Comparison of ENCODE assay signal across 11 cellular contexts in genomic region chr17:68821860-68822693, GRCh38.
DNase-seq lines count a peak whose midpoint lies in the region; ATAC-seq and TF ChIP-seq lines count a peak whose summit lies in the region.
"Had no signal": no experiment of that assay in that cellular context is flagged by ENCODE, and none has a peak within 500 bp of the region (broad histone marks: within the 10 kb centered on the region; RNA-seq: fewer than 3 reads in every experiment).

No MANE protein-coding gene starts in this region.

- no peak overlapping the region for H3K27ac ChIP-seq in left lung

- peak; percentile 53 for ATAC-seq in left lung
- ATAC-seq in HG03135 (IDR thresholded peaks at IDR 0.05; ENCODE audit: unreplicated experiment), result no peak

- no peaks in the 10 kb centered on the region for H3K27me3 Mint-ChIP-seq in brain

- H3K4me3 Mint-ChIP-seq in brain, result peak overlapping the region in 1 of 5 experiments; percentile 5

- H3K27me3 ChIP-seq in left lung, result no peaks in the 10 kb centered on the region

- H3K4me3 ChIP-seq in left lung, result no peak overlapping the region

- H3K9me3 ChIP-seq in left lung, result no peaks in the 10 kb centered on the region

- H3K4me1 ChIP-seq in left lung, result no peaks in the 10 kb centered on the region

- H3K36me3 ChIP-seq in left lung, result no peaks in the 10 kb centered on the region

- intact Hi-C loops in left lung (cut with DNase I), result no loop called here

- DNase-seq in AG08396 (ENCODE audit: low spot score) (peak; percentile 72), HuH-7 (ENCODE audit: low spot score) (peak; percentile 15), left lung (no peak), NCI-H1417 treated with DMSO at 0.1 percent for 48 hours (lab: John Stamatoyannopoulos, UW) (no peak), GOT3 (lab: John Stamatoyannopoulos, UW) (no peak)
- no peak for DNase-seq in effector CD8-positive, alpha-beta T cell (lab: John Stamatoyannopoulos, UW)
- DNase-seq: caudate nucleus, COR-L47, NCI-H2081 had no signal

- no peaks in the 10 kb centered on the region for H3K36me3 Mint-ChIP-seq in brain

- H3K4me1 Mint-ChIP-seq in brain, result peaks cover 35% of the 10 kb centered on the region

- peak overlapping the region in 3 of 5 experiments; percentile 15 to 56 (median 25) for H3K27ac Mint-ChIP-seq in brain

- H3K9me3 Mint-ChIP-seq in brain, result peaks cover 0 to 3% (median 0%) of the 10 kb centered on the region in 5 experiments

- TF ChIP-seq CTCF in brain (conservative IDR thresholded peaks at IDR 0.05), result no peak
- TF ChIP-seq CTCF in left lung (IDR thresholded peaks at IDR 0.05), result no peak

Comparison
In these comparisons a context has a peak if more than half of its experiments do, and no peak if none do; other contexts are left out.
1. DNase-seq: peak in AG08396 (single experiment) and HuH-7 (single experiment); none in left lung (0 of 2), NCI-H1417 treated with DMSO at 0.1 percent for 48 hours (single experiment), GOT3 (single experiment) and effector CD8-positive, alpha-beta T cell (single experiment).